ENCODE assay signal across 23 cellular contexts in the genomic region with DNA sequence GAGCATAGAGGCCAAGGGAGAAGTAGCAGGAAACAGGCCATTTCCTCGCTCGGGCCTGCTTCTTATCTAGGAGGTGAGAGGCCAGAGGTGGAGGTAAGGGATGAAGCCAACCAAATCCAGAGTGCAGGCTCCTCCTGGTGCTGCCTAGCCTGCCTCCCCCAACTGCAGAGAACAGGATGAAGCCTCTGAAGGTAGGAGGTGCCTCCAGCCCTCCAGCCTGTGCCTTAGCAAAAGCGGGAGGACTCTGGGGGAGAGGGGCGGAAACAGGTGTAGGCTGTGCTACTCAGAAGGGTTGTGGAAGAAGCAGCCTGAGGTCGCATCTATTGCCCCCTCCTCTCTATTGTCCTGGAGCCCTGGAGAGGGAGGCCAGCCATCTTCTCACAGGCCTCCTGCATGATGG. TPM values are rescaled to one million over a fixed set of nuclear protein-coding genes. Genes with fewer than 3 reads are reported as not detected.
DNase-seq lines count a peak whose midpoint lies in the region; TF ChIP-seq lines count a peak whose summit lies in the region.
"Had no signal": no experiment of that assay in that cellular context is flagged by ENCODE, and none has a peak within 500 bp of the region (broad histone marks: within the 10 kb centered on the region; RNA-seq: fewer than 3 reads in every experiment).

No MANE protein-coding gene starts in this region.

- peaks cover 4% of the 10 kb centered on the region for H3K27me3 Mint-ChIP-seq in endodermal cell (ENCODE audit: insufficient read depth)
- H3K27me3 Mint-ChIP-seq: B cell had no signal

- no peaks in the 10 kb centered on the region for H3K79me1 ChIP-seq in neuronal stem cell (ENCODE audit: low read depth, low read length)

- no peak overlapping the region for H2BK15ac ChIP-seq in neuronal stem cell (ENCODE audit: low read length)

- H2BK12ac ChIP-seq in neuronal stem cell (ENCODE audit: low read length): peak overlapping the region; percentile 84

- WGBS in endodermal cell (ENCODE audit: insufficient coverage in 1 of 2, insufficient read length in 1 of 2), 2 experiments: 67% methylated on average over 3 of the region's 5 CpGs; no CpG with 5 or more reads in 1 of the 2 experiments
- WGBS in neuronal stem cell (ENCODE audit: extremely low coverage in 2 of 2, insufficient read length in 2 of 2, insufficient replicate concordance in 1 of 2), 2 donors: no CpG with 5 or more reads among the region's 5 CpGs
- WGBS in suprapubic skin: 86% methylated on average over 5 of the region's 5 CpGs

- H2BK5ac ChIP-seq in neuronal stem cell (ENCODE audit: low read length): no peak overlapping the region

- H3K4me1 ChIP-seq in HUES6 (ENCODE audit: control insufficient read depth, insufficient read depth, low read length): peaks cover 36% of the 10 kb centered on the region
- H3K4me1 ChIP-seq in endodermal cell (ENCODE audit: control insufficient read depth, insufficient read depth, low read length): no peaks in the 10 kb centered on the region
- H3K4me1 ChIP-seq in neuronal stem cell (ENCODE audit: control insufficient read depth in 2 of 2, insufficient read depth in 1 of 2, low read depth in 1 of 2, low read length in 2 of 2): peaks cover 11 to 13% of the 10 kb centered on the region in 2 donors
- H3K4me1 ChIP-seq in suprapubic skin: peaks cover 13% of the 10 kb centered on the region

- TF ChIP-seq EP300 in suprapubic skin (IDR thresholded peaks at IDR 0.05): no peak

- H3K27me3 ChIP-seq in H7 (ENCODE audit: control insufficient read depth, insufficient read depth, low read length): peaks cover 5% of the 10 kb centered on the region
- H3K27me3 ChIP-seq in HUES6 (ENCODE audit: control insufficient read depth, insufficient read depth, low read length): no peaks in the 10 kb centered on the region; the same call in 1 of the 2 replicates
- no peaks in the 10 kb centered on the region for H3K27me3 ChIP-seq in endodermal cell (ENCODE audit: control insufficient read depth, insufficient read depth, low read length, poor library complexity, severe bottlenecking)
- H3K27me3 ChIP-seq in neuronal stem cell (ENCODE audit: control insufficient read depth in 3 of 3, insufficient read depth in 3 of 3, low read depth in 1 of 3, low read length in 3 of 3): no peaks in the 10 kb centered on the region
- H3K27me3 ChIP-seq in suprapubic skin: no peaks in the 10 kb centered on the region
- H3K27me3 ChIP-seq: MG63 had no signal

- H3K23ac ChIP-seq in neuronal stem cell (ENCODE audit: low read depth, low read length, poor library complexity): no peak overlapping the region

- H3K9me3 ChIP-seq in HUES6 (ENCODE audit: control insufficient read depth, insufficient read depth, low read depth, low read length): no peaks in the 10 kb centered on the region
- no peaks in the 10 kb centered on the region for H3K9me3 ChIP-seq in endodermal cell (ENCODE audit: control insufficient read depth, low read length)
- no peaks in the 10 kb centered on the region for H3K9me3 ChIP-seq in neuronal stem cell (replicated peaks in 1 of 2; ENCODE audit: control insufficient read depth in 2 of 2, insufficient read depth in 1 of 2, low read depth in 1 of 2, low read length in 2 of 2)
- H3K9me3 ChIP-seq in suprapubic skin: no peaks in the 10 kb centered on the region
- H3K9me3 ChIP-seq: MG63 had no signal

- H3K27ac ChIP-seq in HUES6 (ENCODE audit: low read depth, low read length): peak overlapping the region; percentile 41; the same call in 1 of the 2 replicates
- no peak overlapping the region for H3K27ac ChIP-seq in endodermal cell (ENCODE audit: low read depth, low read length)
- H3K27ac ChIP-seq in neuronal stem cell (replicated peaks; ENCODE audit: low read length): peak overlapping the region; percentile 48
- H3K27ac ChIP-seq in suprapubic skin: no peak overlapping the region
- H3K27ac ChIP-seq: C4-2B, HL-60 had no signal

- no peak overlapping the region for H4K91ac ChIP-seq in neuronal stem cell (ENCODE audit: low read depth, low read length, poor library complexity)

- H3K14ac ChIP-seq in neuronal stem cell (ENCODE audit: low read length): no peak overlapping the region

- H2BK120ac ChIP-seq in neuronal stem cell (ENCODE audit: low read depth, low read length): peak overlapping the region; percentile 61

- peaks cover 54% of the 10 kb centered on the region for H3K9me3 Mint-ChIP-seq in endodermal cell

- peak overlapping the region; percentile 19 for H3K18ac ChIP-seq in neuronal stem cell (ENCODE audit: low read length)

- no peaks in the 10 kb centered on the region for H3K36me3 Mint-ChIP-seq in endodermal cell (ENCODE audit: low read depth)

- H3K36me3 ChIP-seq in H7 (replicated peaks; ENCODE audit: control insufficient read depth, insufficient read depth, low read length) (no peaks in the 10 kb centered on the region), HUES6 (ENCODE audit: control insufficient read depth, insufficient read depth, low read length) (no peaks in the 10 kb centered on the region), endodermal cell (ENCODE audit: control insufficient read depth, insufficient read depth, low read length) (no peaks in the 10 kb centered on the region), neuronal stem cell (replicated peaks in 1 of 2; ENCODE audit: control insufficient read depth in 2 of 2, insufficient read depth in 2 of 2, low read length in 2 of 2) (no peaks in the 10 kb centered on the region), suprapubic skin (no peaks in the 10 kb centered on the region)
- H3K36me3 ChIP-seq: MG63 had no signal

- peak overlapping the region; percentile 53 for H2AFZ ChIP-seq in neuronal stem cell (ENCODE audit: low read length)

- no peak overlapping the region for H2AK5ac ChIP-seq in neuronal stem cell (ENCODE audit: low read depth, low read length)

- H4K8ac ChIP-seq in neuronal stem cell (ENCODE audit: low read depth, low read length): no peak overlapping the region

- H3K4me1 Mint-ChIP-seq in endodermal cell: peaks cover 8% of the 10 kb centered on the region

- TF ChIP-seq CTCF in endodermal cell (conservative IDR thresholded peaks at IDR 0.05) (no peak), suprapubic skin (IDR thresholded peaks at IDR 0.05) (no peak)

- H3K4me3 ChIP-seq in H7 (ENCODE audit: insufficient read depth, low read depth, low read length): no peak overlapping the region
- peak overlapping the region; percentile 29; the same call in 1 of the 2 replicates for H3K4me3 ChIP-seq in HUES6 (ENCODE audit: low read depth, low read length)
- no peak overlapping the region for H3K4me3 ChIP-seq in endodermal cell (ENCODE audit: low read length)
- H3K4me3 ChIP-seq in neuronal stem cell (ENCODE audit: low read length in 2 of 2): no peak overlapping the region
- no peak overlapping the region for H3K4me3 ChIP-seq in suprapubic skin
- H3K4me3 ChIP-seq: MG63 had no signal

- H3K4ac ChIP-seq in neuronal stem cell (ENCODE audit: low read length): no peak overlapping the region

- peak; percentile 54 for DNase-seq in H7
- peak; percentile 72 for DNase-seq in endodermal cell
- DNase-seq in neuronal stem cell (ENCODE audit: low spot score): no peak
- no peak for DNase-seq in suprapubic skin (ENCODE audit: low spot score in 2 of 2)
- no peak for DNase-seq in dedifferentiated amniotic fluid mesenchymal stem cell (ENCODE audit: extremely low spot score)
- DNase-seq in NCI-H345 treated with DMSO at 0.1 percent for 48 hours (lab: John Stamatoyannopoulos, UW; ENCODE audit: unreplicated experiment): no peak
- DNase-seq: CD8-positive, alpha-beta memory T cell; DMS153; DND-41; IMR-90; KG1; MG63; NCI-H1105 treated with DMSO at 0.1 percent for 48 hours; NCI-H2029; NCI-H446 treated with DMSO at 0.1 percent for 48 hours; NCI-H526; Right ventricle myocardium superior; RPMI8226; T-helper 1 cell had no signal

- H3K4me3 Mint-ChIP-seq in endodermal cell: no peak overlapping the region
- H3K4me3 Mint-ChIP-seq: B cell; CD8-positive, alpha-beta memory T cell had no signal

- no peak for TF ChIP-seq POLR2A in suprapubic skin (IDR thresholded peaks at IDR 0.05)

- H3K9ac ChIP-seq in HUES6 (ENCODE audit: low read length) (peak overlapping the region; percentile 70), endodermal cell (ENCODE audit: extremely low read depth, low read length, poor library complexity, severe bottlenecking) (no peak overlapping the region), neuronal stem cell (ENCODE audit: low read depth, low read length, poor library complexity) (no peak overlapping the region)

- H3K4me2 ChIP-seq in neuronal stem cell (ENCODE audit: insufficient read depth, low read length, poor library complexity, severe bottlenecking): no peak overlapping the region

- no peak overlapping the region for H3K27ac Mint-ChIP-seq in endodermal cell
- H3K27ac Mint-ChIP-seq: B cell; CD8-positive, alpha-beta memory T cell had no signal

RNA-seq across cellular contexts. Expression of gene MTM1, which starts 2.9 kb away (rescaled TPM):
- total RNA-seq in H7 (2014; rRNA removed; shearing (Covaris generic)): 15.9 and 22.4 TPM in 2 replicates
- total RNA-seq in endodermal cell (1 to 10 TPM; 5.9 to 9.8 TPM), suprapubic skin (10 to 100 TPM; 15.4 to 18.4 (median 16.7) TPM)
- 8.9 TPM for polyA plus RNA-seq in endodermal cell (2013, experiment 1 of 2)
- polyA plus RNA-seq in endodermal cell (2013, experiment 2 of 2): 9.6 TPM
- polyA plus RNA-seq in neuronal stem cell (2013, experiment 1 of 2): 4.0 TPM
- 3.9 TPM for polyA plus RNA-seq in neuronal stem cell (2013, experiment 2 of 2)

Comparison
In these comparisons a context has a peak if more than half of its experiments do, and no peak if none do; other contexts are left out.
1. DNase-seq: peak in H7 (single experiment) and endodermal cell (single experiment); none in neuronal stem cell (single experiment), suprapubic skin (0 of 2), dedifferentiated amniotic fluid mesenchymal stem cell (single experiment) and NCI-H345 treated with DMSO at 0.1 percent for 48 hours (single experiment).
2. H3K27ac ChIP-seq: peak in HUES6 (single experiment) and neuronal stem cell (single experiment); none in endodermal cell (single experiment) and suprapubic skin (single experiment).